8 cellular contexts compared by ENCODE assay signal in genomic region chr10:119687192-119688032, GRCh38. TPM values are rescaled to one million over a fixed set of nuclear protein-coding genes. Genes with fewer than 3 reads are reported as not detected.
DNase-seq lines count a peak whose midpoint lies in the region; ATAC-seq, FAIRE-seq and TF ChIP-seq lines count a peak whose summit lies in the region.

No MANE protein-coding gene starts in this region.

- H3K79me1 ChIP-seq in H1 (ENCODE audit: low read depth, low read length) = no peaks in the 10 kb centered on the region; the same call in 1 of the 2 replicates

- no peak overlapping the region for H3K27ac ChIP-seq in CD8-positive, alpha-beta memory T cell (ENCODE audit: low read depth, low read length)
- H3K27ac ChIP-seq in OCI-LY3 (ENCODE audit: low read length) = no peak overlapping the region
- H3K27ac ChIP-seq in H1 (ENCODE audit: low read depth, low read length) = peak overlapping the region; percentile 84
- H3K27ac ChIP-seq in neural progenitor cell = no peak overlapping the region

- POLR2A ChIA-PET in CD8-positive, alpha-beta memory T cell (lab: Charles Lee) = interaction anchor here (1.0 kb wide), 1 partner anchor 566 kb away, joined by 3 read pairs; no protein-coding TSS in a partner anchor
- POLR2A ChIA-PET in H1 (lab: Charles Lee; ENCODE audit: partially characterized antibody) = interaction anchor here (0.7 to 2.5 kb wide), 28 partner anchors 9 to 407 kb away, joined by 3 to 27 read pairs (median 4); partner anchors contain the start of genes BAG3, INPP5F and TIAL1

- peak overlapping the region; percentile 81; the same call in 1 of the 2 replicates for H3K18ac ChIP-seq in H1 (ENCODE audit: extremely low read depth, low read length)

- H2BK20ac ChIP-seq in H1 (ENCODE audit: low read length) = no peak overlapping the region

- H3K56ac ChIP-seq in H1 (replicated peaks; ENCODE audit: insufficient read length, low read depth, low read length) = peak overlapping the region; percentile 13

- H4K20me1 ChIP-seq in OCI-LY3 (ENCODE audit: insufficient read depth, low read length) (no peaks in the 10 kb centered on the region), H1 (replicated peaks in 1 of 2; ENCODE audit: control insufficient read depth in 1 of 2, insufficient read depth in 2 of 2, low read length in 2 of 2) (no peaks in the 10 kb centered on the region), neural progenitor cell (ENCODE audit: low read depth) (peaks cover 7% of the 10 kb centered on the region)

- H2BK12ac ChIP-seq in H1 (ENCODE audit: low read depth, low read length) = peak overlapping the region; percentile 96; the same call in 1 of the 2 replicates

- H3K9ac ChIP-seq in OCI-LY3 (ENCODE audit: low read length) (no peak overlapping the region), H1 (replicated peaks in 1 of 4; ENCODE audit: extremely low read depth in 1 of 4, low read depth in 3 of 4, low read length in 3 of 4) (peak overlapping the region in 3 of 4 experiments; percentile 6 to 64 (median 58); a peak in 4 of 7 replicates), neural progenitor cell (no peak overlapping the region)

- no peaks in the 10 kb centered on the region for H3K9me3 Mint-ChIP-seq in CD8-positive, alpha-beta memory T cell
- H3K9me3 Mint-ChIP-seq in neural progenitor cell = no peaks in the 10 kb centered on the region

- H3K4me3 Mint-ChIP-seq in CD8-positive, alpha-beta memory T cell = peak overlapping the region in 6 of 7 donors; percentile 31 to 88 (median 80)
- peak overlapping the region; percentile 88 for H3K4me3 Mint-ChIP-seq in neural progenitor cell

- H2AFZ ChIP-seq in OCI-LY3 (ENCODE audit: low read depth, low read length) = peak overlapping the region; percentile 31; the same call in 1 of the 2 replicates
- peak overlapping the region; percentile 7; the same call in 1 of the 2 replicates for H2AFZ ChIP-seq in H1 (ENCODE audit: low read length)
- peak overlapping the region; percentile 84 for H2AFZ ChIP-seq in neural progenitor cell (replicated peaks)

- DNase-seq in CD8-positive, alpha-beta memory T cell = no peak
- DNase-seq in H1 (ENCODE audit: low read depth in 1 of 2, low spot score in 2 of 2) = peak; percentile 85 to 94
- DNase-seq in neural progenitor cell (ENCODE audit: low spot score) = peak; percentile 81
- DNase-seq in NCI-H1436 treated with DMSO at 0.1 percent for 48 hours (lab: John Stamatoyannopoulos, UW) = no peak
- no peak for DNase-seq in T-helper 1 cell

- ATAC-seq in HG03025 (IDR thresholded peaks at IDR 0.05; ENCODE audit: low FRiP score, unreplicated experiment) (no peak), HG02884 (IDR thresholded peaks at IDR 0.05; ENCODE audit: unreplicated experiment) (no peak)

- H4K5ac ChIP-seq in H1 (ENCODE audit: insufficient read length, low read depth, low read length) = peak overlapping the region; percentile 35

- no peak overlapping the region for H4K91ac ChIP-seq in H1 (replicated peaks; ENCODE audit: insufficient read length, low read length)

- peaks cover under 1 to 1% of the 10 kb centered on the region in 2 donors for H3K27me3 Mint-ChIP-seq in CD8-positive, alpha-beta memory T cell
- no peaks in the 10 kb centered on the region for H3K27me3 Mint-ChIP-seq in neural progenitor cell (ENCODE audit: insufficient read depth, low read depth)

- H2BK5ac ChIP-seq in H1 (ENCODE audit: low read depth, low read length) = peak overlapping the region; percentile 94

- peak; percentile 99 for FAIRE-seq in H1 (lab: Jason Lieb, UNC)

- TF ChIP-seq EP300 in H1 (IDR thresholded peaks at IDR 0.05; ENCODE audit: borderline replicate concordance in 1 of 2, low read depth in 2 of 2, low read length in 2 of 2) = no peak

- peaks cover 6% of the 10 kb centered on the region for H3K4me1 ChIP-seq in CD8-positive, alpha-beta memory T cell (ENCODE audit: insufficient read depth, low read length)
- H3K4me1 ChIP-seq in OCI-LY3 (ENCODE audit: low read length) (peaks cover 9% of the 10 kb centered on the region; the same call in 1 of the 2 replicates), H1 (replicated peaks in 1 of 4; ENCODE audit: control insufficient read depth in 3 of 4, insufficient read depth in 4 of 4, low read length in 3 of 4) (peaks cover 3 to 16% (median 14%) of the 10 kb centered on the region in 4 experiments; a peak in 6 of 7 replicates), neural progenitor cell (peaks cover 23% of the 10 kb centered on the region)

- no peak overlapping the region for H3K14ac ChIP-seq in H1 (ENCODE audit: insufficient read length)

- no peaks in the 10 kb centered on the region for H3K9me3 ChIP-seq in CD8-positive, alpha-beta memory T cell (ENCODE audit: low read length)
- H3K9me3 ChIP-seq in OCI-LY3 (ENCODE audit: insufficient read depth, low read length) (no peaks in the 10 kb centered on the region), H1 (ENCODE audit: insufficient read depth in 2 of 2, low read depth in 1 of 2, low read length in 1 of 2) (no peaks in the 10 kb centered on the region; a peak in 1 of 4 replicates), neural progenitor cell (ENCODE audit: low read depth) (no peaks in the 10 kb centered on the region)

- H3K4ac ChIP-seq in H1 (replicated peaks; ENCODE audit: insufficient read length, low read depth, low read length) = no peak overlapping the region

- H3K36me3 ChIP-seq in CD8-positive, alpha-beta memory T cell (ENCODE audit: insufficient read depth, low read length) = no peaks in the 10 kb centered on the region
- H3K36me3 ChIP-seq in OCI-LY3 (replicated peaks; ENCODE audit: low read depth, low read length) (no peaks in the 10 kb centered on the region), H1 (ENCODE audit: control insufficient read depth in 2 of 4, insufficient read depth in 4 of 4, low read length in 3 of 4) (no peaks in the 10 kb centered on the region), neural progenitor cell (no peaks in the 10 kb centered on the region)

- no peak for TF ChIP-seq RAD21 in H1 (IDR thresholded peaks at IDR 0.05 in 1 of 2, conservative IDR thresholded peaks at IDR 0.05 in 1 of 2; ENCODE audit: low read depth in 2 of 2, low read length in 2 of 2)

- no peak overlapping the region for H4K8ac ChIP-seq in H1 (ENCODE audit: extremely low read depth, insufficient read depth, low read length)

- H2AK5ac ChIP-seq in H1 (ENCODE audit: low read depth, low read length) = peak overlapping the region; percentile 45; the same call in 1 of the 2 replicates

- TF ChIP-seq POLR2A in H1 (IDR thresholded peaks at IDR 0.05; ENCODE audit: control extremely low read depth in 1 of 2, low read depth in 2 of 2, low read length in 2 of 2) = peak; percentile 44 to 64

- peaks cover 6% of the 10 kb centered on the region for H3K23me2 ChIP-seq in H1 (ENCODE audit: low read depth, low read length)

- H3K36me3 Mint-ChIP-seq in CD8-positive, alpha-beta memory T cell = no peaks in the 10 kb centered on the region
- no peaks in the 10 kb centered on the region for H3K36me3 Mint-ChIP-seq in neural progenitor cell

- H3K4me3 ChIP-seq in CD8-positive, alpha-beta memory T cell (ENCODE audit: low read length) = no peak overlapping the region
- H3K4me3 ChIP-seq in OCI-LY3 (ENCODE audit: low read length) (no peak overlapping the region), H1 (ENCODE audit: extremely low read depth in 1 of 4, insufficient read depth in 2 of 4, low read depth in 3 of 4, low read length in 4 of 4) (peak overlapping the region; percentile 38 to 69 (median 50)), neural progenitor cell (peak overlapping the region; percentile 57)

- H2BK120ac ChIP-seq in H1 (replicated peaks; ENCODE audit: low read depth, low read length) = peak overlapping the region; percentile 2

- no peaks in the 10 kb centered on the region for H3K79me2 ChIP-seq in OCI-LY3 (ENCODE audit: low read length)
- no peaks in the 10 kb centered on the region for H3K79me2 ChIP-seq in H1 (ENCODE audit: control insufficient read depth in 1 of 2, insufficient read depth in 2 of 2, low read length in 2 of 2)
- H3K79me2 ChIP-seq in neural progenitor cell (ENCODE audit: low read depth) = no peaks in the 10 kb centered on the region

- TF ChIP-seq CTCF in OCI-LY3 (IDR thresholded peaks at IDR 0.05; ENCODE audit: low read depth, low read length) = no peak
- TF ChIP-seq CTCF in H1 (IDR thresholded peaks at IDR 0.05; ENCODE audit: control extremely low read depth in 1 of 3, insufficient read depth in 1 of 3, low read depth in 1 of 3, low read length in 3 of 3) = no peak
- TF ChIP-seq CTCF in neural progenitor cell (IDR thresholded peaks at IDR 0.05) = no peak

- CTCF ChIA-PET in CD8-positive, alpha-beta memory T cell (lab: Charles Lee) = interaction anchor here (0.6 to 3.3 kb wide), 26 partner anchors 8 to 651 kb away, joined by 3 to 21 read pairs (median 4); partner anchors contain the start of genes BAG3 and INPP5F
- CTCF ChIA-PET in H1 (lab: Charles Lee; ENCODE audit: partially characterized antibody) = interaction anchor here (0.6 to 3.7 kb wide), 61 partner anchors 8 to 408 kb away, joined by 3 to 40 read pairs (median 4); partner anchors contain the start of genes BAG3 and INPP5F

- peak overlapping the region; percentile 6; the same call in 1 of the 2 replicates for H3K4me2 ChIP-seq in OCI-LY3 (ENCODE audit: low read length)
- peak overlapping the region; percentile 47 to 80 for H3K4me2 ChIP-seq in H1 (ENCODE audit: insufficient read depth in 1 of 2, low read depth in 2 of 2, low read length in 2 of 2)
- peak overlapping the region; percentile 94 for H3K4me2 ChIP-seq in neural progenitor cell

- H3F3A ChIP-seq in neural progenitor cell (ENCODE audit: low read depth) = peaks cover 31% of the 10 kb centered on the region

- no peak overlapping the region for H3K23ac ChIP-seq in H1 (ENCODE audit: insufficient read length)

- H2BK15ac ChIP-seq in H1 (ENCODE audit: low read length) = no peak overlapping the region

- WGBS in H1 (ENCODE audit: extremely low coverage in 1 of 2, insufficient coverage in 1 of 2, insufficient read length in 1 of 2, insufficient replicate concordance in 2 of 2, low coverage in 1 of 2, low lambda C conversion rate in 2 of 2, missing lambda C conversion rate in 1 of 2), 2 experiments = 3% methylated on average over 10 of the region's 10 CpGs; no CpG with 5 or more reads in 1 of the 2 experiments

- no peaks in the 10 kb centered on the region for H3K27me3 ChIP-seq in CD8-positive, alpha-beta memory T cell (ENCODE audit: insufficient read depth, low read length, poor library complexity, severe bottlenecking)
- no peaks in the 10 kb centered on the region for H3K27me3 ChIP-seq in OCI-LY3 (ENCODE audit: low read depth, low read length)
- no peaks in the 10 kb centered on the region for H3K27me3 ChIP-seq in H1 (replicated peaks in 1 of 4; ENCODE audit: control insufficient read depth in 3 of 4, extremely low read depth in 1 of 4, insufficient read depth in 3 of 4, low read length in 3 of 4)
- no peaks in the 10 kb centered on the region for H3K27me3 ChIP-seq in neural progenitor cell

- peak overlapping the region in 6 of 8 donors; percentile 29 to 66 (median 50) for H3K27ac Mint-ChIP-seq in CD8-positive, alpha-beta memory T cell
- H3K27ac Mint-ChIP-seq in neural progenitor cell = peak overlapping the region; percentile 40

- peaks cover 9 to 16% (median 13%) of the 10 kb centered on the region in 3 donors for H3K4me1 Mint-ChIP-seq in CD8-positive, alpha-beta memory T cell
- H3K4me1 Mint-ChIP-seq in neural progenitor cell = peaks cover 36% of the 10 kb centered on the region

RNA-seq across cellular contexts. Expression of gene BAG3, which starts 36.2 kb away (rescaled TPM):
- total RNA-seq in CD8-positive, alpha-beta memory T cell = 10 to 100 TPM; 12.0 to 12.5 TPM
- 11.3 TPM for polyA plus RNA-seq in CD8-positive, alpha-beta memory T cell
- 13.3 and 14.6 TPM in 2 replicates for total RNA-seq in H1 (2021; fragmentation: NEBNext Ultra II Directional; extraction: Animal tissue kit (Norgen Biotek cat#: 25700))
- polyA plus RNA-seq in H1 (2011; rRNA removed) = 3.5 and 7.5 TPM in 2 replicates
- polyA plus RNA-seq in H1 (2011; cell fraction: cytosol; rRNA removed) = 3.0 TPM
- 7.0 TPM for polyA plus RNA-seq in H1 (2011; cell fraction: nucleus; rRNA removed)
- polyA plus RNA-seq in H1 (2012, experiment 1 of 2) = 10.5 to 13.6 TPM (median 12.9 TPM) in 4 replicates
- 10.4 TPM for polyA plus RNA-seq in H1 (2012, experiment 2 of 2)
- polyA plus RNA-seq in H1 (2013, experiment 1 of 2) = 12.1 TPM
- 12.1 TPM for polyA plus RNA-seq in H1 (2013, experiment 2 of 2)
- 1.7 and 2.1 TPM in 2 replicates for polyA minus RNA-seq in H1 (2011; rRNA and poly(A)+ RNA removed)
- polyA minus RNA-seq in H1 (2011; cell fraction: cytosol; rRNA and poly(A)+ RNA removed) = 6.9 TPM
- polyA minus RNA-seq in H1 (2011; cell fraction: nucleus; rRNA and poly(A)+ RNA removed) = 4.1 TPM
- total RNA-seq in neural progenitor cell (ENCODE audit: low replicate concordance) = 2.3 and 6.7 TPM in 2 replicates

RNA-seq across cellular contexts. Expression of gene INPP5F, which starts 38.4 kb away (rescaled TPM):
- total RNA-seq in CD8-positive, alpha-beta memory T cell = 10 to 100 TPM; 22.3 to 23.0 TPM
- 4.4 TPM for polyA plus RNA-seq in CD8-positive, alpha-beta memory T cell
- 97.9 and 101 TPM in 2 replicates for total RNA-seq in H1 (2021; fragmentation: NEBNext Ultra II Directional; extraction: Animal tissue kit (Norgen Biotek cat#: 25700))
- polyA plus RNA-seq in H1 (2011; rRNA removed) = 32.1 and 50.1 TPM in 2 replicates
- 52.3 TPM for polyA plus RNA-seq in H1 (2011; cell fraction: cytosol; rRNA removed)
- 24.2 TPM for polyA plus RNA-seq in H1 (2011; cell fraction: nucleus; rRNA removed)
- polyA plus RNA-seq in H1 (2012, experiment 1 of 2) = 60.7 to 95.4 TPM (median 74.9 TPM) in 4 replicates
- polyA plus RNA-seq in H1 (2012, experiment 2 of 2) = 6.2 TPM
- polyA plus RNA-seq in H1 (2013, experiment 1 of 2) = 91.7 TPM
- 102 TPM for polyA plus RNA-seq in H1 (2013, experiment 2 of 2)
- 50.3 and 71.5 TPM in 2 replicates for polyA minus RNA-seq in H1 (2011; rRNA and poly(A)+ RNA removed)
- polyA minus RNA-seq in H1 (2011; cell fraction: cytosol; rRNA and poly(A)+ RNA removed) = 37.9 TPM
- polyA minus RNA-seq in H1 (2011; cell fraction: nucleus; rRNA and poly(A)+ RNA removed) = 73.9 TPM
- 125 and 167 TPM in 2 replicates for total RNA-seq in neural progenitor cell (ENCODE audit: low replicate concordance)

Comparison
In these comparisons a context has a peak if more than half of its experiments do, and no peak if none do; other contexts are left out.
1. DNase-seq: peak in H1 (2 of 2) and neural progenitor cell (single experiment); none in CD8-positive, alpha-beta memory T cell (0 of 5), NCI-H1436 treated with DMSO at 0.1 percent for 48 hours (single experiment) and T-helper 1 cell (0 of 5).
2. H3K4me3 ChIP-seq: peak in H1 (4 of 4) and neural progenitor cell (single experiment); none in CD8-positive, alpha-beta memory T cell (single experiment) and OCI-LY3 (single experiment).
3. H2AFZ ChIP-seq: peak in every context shown above with its lines; median percentile 84 in neural progenitor cell; 31 in OCI-LY3; 7 in H1.
4. H3K4me2 ChIP-seq: peak in every context shown above with its lines; median percentile 94 in neural progenitor cell; 64 in H1; 6 in OCI-LY3.
5. H3K9ac ChIP-seq: peak in H1 (3 of 4); none in OCI-LY3 (single experiment) and neural progenitor cell (single experiment).